28 cellular contexts compared by ENCODE assay signal in genomic region chr17:65477600-65477999, GRCh38.
"Had no signal": no experiment of that assay in that cellular context is flagged by ENCODE, and none has a peak within 500 bp of the region (broad histone marks: within the 10 kb centered on the region; RNA-seq: fewer than 3 reads in every experiment).

No MANE protein-coding gene starts in this region.

- ATAC-seq: psoas muscle; right cardiac atrium; sciatic nerve; stimulated activated memory B cell treated with anti-CD40 and anti-IgM and Interleukin-4, amounts not matched to agents 10 μg/mL and 1 μg/mL and 100 μg/mL, for 72 hours; stimulated activated naive CD8-positive, alpha-beta T cell treated with anti-CD3 and anti-CD28 coated beads, Interleukin-15, amount 100 ng/mL, for 72 hours; stimulated activated naive CD8-positive, alpha-beta T cell treated with anti-CD3 and anti-CD28 coated beads, Interleukin-15, Interleukin-2, amounts not matched to agents 100 U/mL and 50 U/mL, for 24 hours; upper lobe of right lung had no signal

- H3K36me3 ChIP-seq: neural progenitor cell, ovary, spleen, suprapubic skin, tibial artery, transverse colon, upper lobe of right lung, uterus had no signal

- H3K4me1 ChIP-seq: neural progenitor cell, parathyroid adenoma, spleen, testis, transverse colon had no signal

- H3K27ac ChIP-seq: neural progenitor cell, ovary, parathyroid adenoma, psoas muscle, skin epidermis, spleen, suprapubic skin, testis, tibial artery, transverse colon, upper lobe of right lung, uterus had no signal

- DNase-seq: natural killer cell; occipital lobe; ovary; posterior cingulate gyrus; psoas muscle; right cardiac atrium; spleen; stimulated activated CD4-positive, alpha-beta T cell treated with anti-CD3 and anti-CD28 coated beads, Interleukin-12 subunit alpha, Interleukin-12 subunit beta, amount 100 ng/mL, for 4 hours; stimulated activated CD4-positive, alpha-beta T cell treated with anti-CD3 and anti-CD28 coated beads, Interleukin-1b, Interleukin-23, amount 100 ng/mL, for 48 hours; stimulated activated CD4-positive, alpha-beta T cell treated with anti-CD3 and anti-CD28 coated beads, Interleukin-4, amount 100 ng/mL, for 1 hour; stimulated activated CD4-positive, alpha-beta T cell treated with anti-CD3 and anti-CD28 coated beads, Interleukin-4, amount 100 ng/mL, for 4 hours; stimulated activated CD8-positive, alpha-beta memory T cell treated with anti-CD3 and anti-CD28 coated beads, Interleukin-4, amount 100 ng/mL, for 48 hours; stimulated activated naive CD4-positive, alpha-beta T cell; stimulated activated naive CD8-positive, alpha-beta T cell treated with anti-CD3 and anti-CD28 coated beads, Interleukin-15, amount 100 ng/mL, for 72 hours; stimulated activated naive CD8-positive, alpha-beta T cell treated with anti-CD3 and anti-CD28 coated beads, Interleukin-15, Interleukin-2, amounts not matched to agents 100 U/mL and 50 U/mL, for 24 hours; substantia nigra; testis; tibial artery; transverse colon; upper lobe of right lung; uterus had no signal

- H3K9me3 ChIP-seq: ovary, psoas muscle, spleen, suprapubic skin, testis, tibial artery, transverse colon, upper lobe of right lung, uterus had no signal

- H3K27me3 ChIP-seq: neural progenitor cell, ovary, suprapubic skin, testis, transverse colon, upper lobe of right lung, uterus had no signal

- H3K4me2 ChIP-seq: neural progenitor cell, smooth muscle cell had no signal

- H3K4me3 ChIP-seq: neural progenitor cell, ovary, psoas muscle, skin epidermis, smooth muscle cell, spleen, suprapubic skin, testis, tibial artery, transverse colon, upper lobe of right lung, uterus had no signal
